ENCODE assay signal across 15 cellular contexts in genomic region chr10:44206127-44206818, GRCh38.
"Had no signal": no experiment of that assay in that cellular context is flagged by ENCODE, and none has a peak within 500 bp of the region (broad histone marks: within the 10 kb centered on the region; RNA-seq: fewer than 3 reads in every experiment).

No MANE protein-coding gene starts in this region.

- H3K27me3 ChIP-seq: breast epithelium, upper lobe of left lung had no signal

- H3K36me3 Mint-ChIP-seq: activated naive CD8-positive, alpha-beta T cell treated with anti-CD3 and anti-CD28 coated beads, Interleukin-2, amount 10 ng/mL, durations not matched to agents 7 days and 5 days; memory B cell; naive thymus-derived CD4-positive, alpha-beta T cell had no signal

- H3K4me1 Mint-ChIP-seq: activated naive CD8-positive, alpha-beta T cell treated with anti-CD3 and anti-CD28 coated beads, Interleukin-2, amount 10 ng/mL, durations not matched to agents 7 days and 5 days; memory B cell; naive thymus-derived CD4-positive, alpha-beta T cell; stimulated activated naive CD8-positive, alpha-beta T cell treated with anti-CD3 and anti-CD28 coated beads, Interleukin-15, amount 100 ng/mL, for 72 hours had no signal

- H3K36me3 ChIP-seq: breast epithelium, upper lobe of left lung had no signal

- FAIRE-seq: small intestine had no signal

- H3K27ac Mint-ChIP-seq: activated naive CD8-positive, alpha-beta T cell treated with anti-CD3 and anti-CD28 coated beads, Interleukin-2, amount 10 ng/mL, durations not matched to agents 7 days and 5 days; dendritic cell treated with granulocyte-macrophage colony-stimulating factor and Interleukin-4, amounts not matched to agents 40 ng/mL and 50 ng/mL, for 4 days; memory B cell; naive thymus-derived CD4-positive, alpha-beta T cell; stimulated activated naive CD8-positive, alpha-beta T cell treated with anti-CD3 and anti-CD28 coated beads, Interleukin-15, amount 100 ng/mL, for 72 hours had no signal

- H3K4me1 ChIP-seq: breast epithelium, upper lobe of left lung had no signal

- H3K27ac ChIP-seq: breast epithelium, upper lobe of left lung had no signal

- H3K4me3 Mint-ChIP-seq: activated naive CD8-positive, alpha-beta T cell treated with anti-CD3 and anti-CD28 coated beads, Interleukin-2, amount 10 ng/mL, durations not matched to agents 7 days and 5 days; dendritic cell treated with granulocyte-macrophage colony-stimulating factor and Interleukin-4, amounts not matched to agents 40 ng/mL and 50 ng/mL, for 4 days; memory B cell; naive thymus-derived CD4-positive, alpha-beta T cell; stimulated activated naive CD8-positive, alpha-beta T cell treated with anti-CD3 and anti-CD28 coated beads, Interleukin-15, amount 100 ng/mL, for 72 hours had no signal

- DNase-seq: activated CD4-positive, alpha-beta T cell treated with anti-CD3 and anti-CD28 coated beads, Interleukin-2, amount 50 U/mL, for 1 hour; activated naive CD4-positive, alpha-beta T cell; activated naive CD8-positive, alpha-beta T cell treated with anti-CD3 and anti-CD28 coated beads, Interleukin-2, amount 10 ng/mL, durations not matched to agents 7 days and 5 days; cerebellar nuclear complex; effector memory CD4-positive, alpha-beta T cell; hypothalamus; left ventricle myocardium superior; mucosa of descending colon; naive thymus-derived CD4-positive, alpha-beta T cell; small intestine; stimulated activated naive CD8-positive, alpha-beta T cell treated with anti-CD3 and anti-CD28 coated beads, Interleukin-15, amount 100 ng/mL, for 72 hours had no signal

- H3K4me3 ChIP-seq: breast epithelium, mucosa of descending colon, upper lobe of left lung had no signal

- H3K9me3 Mint-ChIP-seq: activated naive CD8-positive, alpha-beta T cell treated with anti-CD3 and anti-CD28 coated beads, Interleukin-2, amount 10 ng/mL, durations not matched to agents 7 days and 5 days had no signal

- ATAC-seq: left ventricle myocardium superior; mucosa of descending colon; naive thymus-derived CD4-positive, alpha-beta T cell; stimulated activated naive CD8-positive, alpha-beta T cell treated with anti-CD3 and anti-CD28 coated beads, Interleukin-15, amount 100 ng/mL, for 72 hours had no signal

- H3K9me3 ChIP-seq: breast epithelium, upper lobe of left lung had no signal

- H3K27me3 Mint-ChIP-seq: dendritic cell treated with granulocyte-macrophage colony-stimulating factor and Interleukin-4, amounts not matched to agents 40 ng/mL and 50 ng/mL, for 4 days; stimulated activated naive CD8-positive, alpha-beta T cell treated with anti-CD3 and anti-CD28 coated beads, Interleukin-15, amount 100 ng/mL, for 72 hours had no signal
